ENCODE assay signal across 22 cellular contexts in the genomic region with DNA sequence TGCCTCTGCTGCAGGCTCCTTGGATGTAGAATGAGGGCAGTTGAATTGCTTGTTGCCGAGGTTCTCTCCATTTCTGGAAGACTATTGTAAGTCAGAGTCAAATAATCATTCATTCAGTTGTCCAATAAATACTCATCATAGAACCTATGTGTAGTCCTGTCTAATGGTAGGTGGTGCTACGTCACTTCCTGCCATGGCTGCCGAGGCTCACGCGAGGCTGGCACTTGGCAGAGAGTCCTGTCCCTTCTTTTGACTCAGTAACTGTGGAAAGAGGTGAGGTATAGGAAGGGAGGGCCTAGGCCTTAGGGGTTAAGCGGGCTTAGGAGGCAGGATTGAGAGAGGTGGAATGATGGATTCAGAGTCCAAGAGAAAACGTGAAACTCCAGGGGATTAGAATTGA. TPM values are rescaled to one million over a fixed set of nuclear protein-coding genes. Genes with fewer than 3 reads are reported as not detected.
DNase-seq lines count a peak whose midpoint lies in the region; ATAC-seq, FAIRE-seq and TF ChIP-seq lines count a peak whose summit lies in the region.
"Had no signal": no experiment of that assay in that cellular context is flagged by ENCODE, and none has a peak within 500 bp of the region (broad histone marks: within the 10 kb centered on the region; RNA-seq: fewer than 3 reads in every experiment).

No MANE protein-coding gene starts in this region.

- RAD21 ChIA-PET in GM12878 (lab: Charles Lee; ENCODE audit: unreplicated experiment), result interaction anchor here (0.9 kb wide), 1 partner anchor 44 kb away, joined by 3 read pairs; no protein-coding TSS in a partner anchor

- H3K27me3 Mint-ChIP-seq in stimulated activated naive CD8-positive, alpha-beta T cell treated with anti-CD3 and anti-CD28 coated beads, Interleukin-15, Interleukin-2, amounts not matched to agents 100 ng/mL and 50 ng/mL, for 24 hours, result no peaks in the 10 kb centered on the region
- H3K27me3 Mint-ChIP-seq in glutamatergic neuron (ENCODE audit: unreplicated experiment) (peaks cover 3% of the 10 kb centered on the region), HFFc6 (ENCODE audit: insufficient read depth) (peaks cover 23% of the 10 kb centered on the region)

- H3K36me3 ChIP-seq in WERI-Rb-1 (peaks cover 9% of the 10 kb centered on the region), GM12878 (ENCODE audit: control insufficient read depth in 2 of 2, insufficient read depth in 2 of 2, low read length in 1 of 2) (peaks cover 0 to 3% of the 10 kb centered on the region in 2 experiments; a peak in 2 of 4 replicates)
- H3K36me3 ChIP-seq: HAP-1, transverse colon had no signal

- 45% methylated on average over 7 of the region's 7 CpGs for WGBS in GM12878 (ENCODE audit: insufficient coverage, insufficient replicate concordance, low lambda C conversion rate, missing lambda C conversion rate)

- H3K4me3 ChIP-seq in WERI-Rb-1 (ENCODE audit: low read depth, low read length), result no peak overlapping the region
- no peak overlapping the region for H3K4me3 ChIP-seq in GM12878
- H3K4me3 ChIP-seq: HAP-1, skin epidermis, transverse colon had no signal

- CTCF ChIA-PET in GM12878 (lab: Yijun Ruan, JAX), result interaction anchor here (0.9 to 1.4 kb wide), 3 partner anchors 14 to 53 kb away, joined by 4 to 7 read pairs (median 4); no protein-coding TSS in a partner anchor

- DNase-seq in stimulated activated naive CD8-positive, alpha-beta T cell treated with anti-CD3 and anti-CD28 coated beads, Interleukin-15, Interleukin-2, amounts not matched to agents 100 U/mL and 50 U/mL, for 24 hours, result no peak
- DNase-seq in WERI-Rb-1 (peak; percentile 51), GM12878 (ENCODE audit: low read depth, low spot score) (no peak), glutamatergic neuron (no peak), substantia nigra (lab: John Stamatoyannopoulos, UW) (no peak), HFFc6 (no peak)
- DNase-seq: Caco-2; cortex of kidney; KBM-7; NCI-H1694 treated with DMSO at 0.1 percent for 48 hours; NCI-H69; occipital lobe; stimulated activated naive CD4-positive, alpha-beta T cell; T1000; transverse colon had no signal

- no peaks in the 10 kb centered on the region; the same call in 1 of the 2 replicates for H4K20me1 ChIP-seq in GM12878 (ENCODE audit: control insufficient read depth, insufficient read depth)

- TF ChIP-seq EP300 in GM12878 (IDR thresholded peaks at IDR 0.05; ENCODE audit: borderline replicate concordance in 1 of 2, control insufficient read depth in 1 of 2, low read depth in 2 of 2, low read length in 2 of 2), result no peak

- no peak overlapping the region for H3K27ac ChIP-seq in WERI-Rb-1
- H3K27ac ChIP-seq in GM12878 (ENCODE audit: control insufficient read depth, insufficient read depth), result no peak overlapping the region
- no peak overlapping the region for H3K27ac ChIP-seq in substantia nigra (ENCODE audit: low read depth, low read length, poor library complexity, severe bottlenecking)

- TF ChIP-seq CTCF in WERI-Rb-1 (IDR thresholded peaks at IDR 0.05; ENCODE audit: low read depth, low read length) (no peak), GM12878 (IDR thresholded peaks at IDR 0.05 in 2 of 3, conservative IDR thresholded peaks at IDR 0.05 in 1 of 3; ENCODE audit: control insufficient read depth in 2 of 3, extremely low read depth in 1 of 3, insufficient read depth in 1 of 3, low read depth in 3 of 3, low read length in 3 of 3) (no peak), glutamatergic neuron (IDR thresholded peaks at IDR 0.05; ENCODE audit: partially characterized antibody, unreplicated experiment) (no peak), HFFc6 (IDR thresholded peaks at IDR 0.05) (no peak)

- no peaks in the 10 kb centered on the region for H3K4me1 ChIP-seq in GM12878 (ENCODE audit: control insufficient read depth, insufficient read depth, low read length)
- H3K4me1 ChIP-seq: Caco-2 had no signal

- in situ Hi-C loops in GM12878 (cut with MboI), result no loop called here

- H3K36me3 Mint-ChIP-seq in stimulated activated naive CD8-positive, alpha-beta T cell treated with anti-CD3 and anti-CD28 coated beads, Interleukin-15, Interleukin-2, amounts not matched to agents 100 ng/mL and 50 ng/mL, for 24 hours (ENCODE audit: low read depth), result peaks cover 71% of the 10 kb centered on the region
- H3K36me3 Mint-ChIP-seq in glutamatergic neuron (ENCODE audit: unreplicated experiment), result no peaks in the 10 kb centered on the region
- no peaks in the 10 kb centered on the region for H3K36me3 Mint-ChIP-seq in HFFc6 (ENCODE audit: low read depth)

- H2AFZ ChIP-seq in GM12878 (ENCODE audit: control insufficient read depth, low read depth, low read length), result no peak overlapping the region

- no peaks in the 10 kb centered on the region for H3K27me3 ChIP-seq in WERI-Rb-1 (ENCODE audit: insufficient read depth, low read depth, severe bottlenecking)
- H3K27me3 ChIP-seq in GM12878 (replicated peaks in 1 of 2; ENCODE audit: control insufficient read depth in 2 of 2, insufficient read depth in 2 of 2, low read length in 1 of 2), result peaks cover 0 to 5% of the 10 kb centered on the region in 2 experiments; a peak in 1 of 4 replicates
- H3K27me3 ChIP-seq: transverse colon had no signal

- no peak overlapping the region for H3K9ac ChIP-seq in GM12878 (ENCODE audit: control insufficient read depth, insufficient read depth, low read length)

- intact Hi-C loops in GM12878 (cut with micrococcal nuclease; ENCODE audit: unreplicated experiment), result no loop called here

- no peak for TF ChIP-seq POLR2A in GM12878 (IDR thresholded peaks at IDR 0.05; ENCODE audit: low read depth, low read length)

- H3K9me3 Mint-ChIP-seq in stimulated activated naive CD8-positive, alpha-beta T cell treated with anti-CD3 and anti-CD28 coated beads, Interleukin-15, Interleukin-2, amounts not matched to agents 100 ng/mL and 50 ng/mL, for 24 hours, result no peaks in the 10 kb centered on the region
- no peaks in the 10 kb centered on the region for H3K9me3 Mint-ChIP-seq in glutamatergic neuron (ENCODE audit: unreplicated experiment)
- no peaks in the 10 kb centered on the region for H3K9me3 Mint-ChIP-seq in HFFc6

- no peak overlapping the region for H3K4me2 ChIP-seq in GM12878 (ENCODE audit: control insufficient read depth, insufficient read depth)

- SMC1A ChIA-PET in GM12878 (lab: Charles Lee; ENCODE audit: uncharacterized antibody, unreplicated experiment), result interaction anchor here (1.0 kb wide), 1 partner anchor 19 kb away, joined by 4 read pairs; no protein-coding TSS in a partner anchor

- H3K9me3 ChIP-seq in WERI-Rb-1 (ENCODE audit: severe bottlenecking) (no peaks in the 10 kb centered on the region), GM12878 (replicated peaks; ENCODE audit: control insufficient read depth, insufficient read depth, low read length) (no peaks in the 10 kb centered on the region)
- H3K9me3 ChIP-seq: Caco-2, HAP-1, transverse colon had no signal

- H3K79me2 ChIP-seq in GM12878 (ENCODE audit: control insufficient read depth, insufficient read depth, low read length), result no peaks in the 10 kb centered on the region

- no peak for FAIRE-seq in GM12878 (lab: Jason Lieb, UNC)
- FAIRE-seq: bronchial epithelial cell, endometrium had no signal

- no peak for TF ChIP-seq RAD21 in GM12878 (IDR thresholded peaks at IDR 0.05; ENCODE audit: insufficient read depth, low read depth, low read length)

- BruUV-seq in GM12878 (replicated peaks; lab: Mats Ljungman, UMichigan), result no TSS peak

- POLR2A ChIA-PET in GM12878 (lab: Charles Lee), result interaction anchor here (1.0 kb wide), 1 partner anchor 21 kb away, joined by 4 read pairs; no protein-coding TSS in a partner anchor

- H3K27ac Mint-ChIP-seq in stimulated activated naive CD8-positive, alpha-beta T cell treated with anti-CD3 and anti-CD28 coated beads, Interleukin-15, Interleukin-2, amounts not matched to agents 100 ng/mL and 50 ng/mL, for 24 hours, result peak overlapping the region; percentile 69
- no peak overlapping the region for H3K27ac Mint-ChIP-seq in glutamatergic neuron (ENCODE audit: unreplicated experiment)
- no peak overlapping the region for H3K27ac Mint-ChIP-seq in HFFc6

- no peak overlapping the region for H3K4me3 Mint-ChIP-seq in stimulated activated naive CD8-positive, alpha-beta T cell treated with anti-CD3 and anti-CD28 coated beads, Interleukin-15, Interleukin-2, amounts not matched to agents 100 ng/mL and 50 ng/mL, for 24 hours
- H3K4me3 Mint-ChIP-seq in glutamatergic neuron (ENCODE audit: unreplicated experiment) (no peak overlapping the region), HFFc6 (no peak overlapping the region)

- no peak for ATAC-seq in stimulated activated naive CD8-positive, alpha-beta T cell treated with anti-CD3 and anti-CD28 coated beads, Interleukin-15, Interleukin-2, amounts not matched to agents 100 U/mL and 50 U/mL, for 24 hours
- no peak for ATAC-seq in GM12878
- ATAC-seq: activated CD4-positive, CD25-positive, alpha-beta regulatory T cell treated with anti-CD3 and anti-CD28 coated beads, Interleukin-2, amount 50 U/mL, for 24 hours; SK-N-SH treated with all-trans-retinoic acid at 6 μM for 48 hours had no signal

- H3K4me1 Mint-ChIP-seq in stimulated activated naive CD8-positive, alpha-beta T cell treated with anti-CD3 and anti-CD28 coated beads, Interleukin-15, Interleukin-2, amounts not matched to agents 100 ng/mL and 50 ng/mL, for 24 hours (ENCODE audit: low read depth), result peaks cover 100% of the 10 kb centered on the region
- H3K4me1 Mint-ChIP-seq in glutamatergic neuron (ENCODE audit: low read depth, unreplicated experiment) (peaks cover 31% of the 10 kb centered on the region), HFFc6 (ENCODE audit: low read depth) (peaks cover 10% of the 10 kb centered on the region)

RNA-seq across cellular contexts. Expression of a gene that starts 9.7 kb away (rescaled TPM):
- total RNA-seq in GM12878 (2013; cell fraction: nucleolus; rRNA removed), result 103 and 112 TPM in 2 replicates
- total RNA-seq in GM12878 (2014; rRNA removed) (29.8 and 34.2 TPM in 2 replicates), GM12878 (2014; rRNA removed; fragmentation: Illumina TruSeq; extraction: Trizol) (34.8 and 49.1 TPM in 2 replicates), GM12878 (2021) (53.7 and 61.7 TPM in 2 replicates), glutamatergic neuron (ENCODE audit: unreplicated experiment) (49.2 TPM)
- 1.2 TPM for polyA plus RNA-seq in GM12878 (2011; ENCODE audit: low read depth)
- polyA plus RNA-seq in GM12878 (2011; rRNA removed) (18.7 and 20.8 TPM in 2 replicates), GM12878 (2014; fragmentation: Illumina TruSeq; extraction: Trizol) (39.9 and 41.4 TPM in 2 replicates), GM12878 (2014; fragmentation: Nextera tagmentation; extraction: Ambion mirVana) (1 to 10 TPM; 5.7 to 9.0 TPM), GM12878 (2014; rRNA removed) (31.8 and 39.0 TPM in 2 replicates), GM12878 (2016; fragmentation: Nextera tagmentation; extraction: Ambion mirVana) (10 to 100 TPM in 1 of 2 experiments, 1 to 10 TPM in 1; 6.6 to 14.9 TPM)
- polyA plus RNA-seq in GM12878 (2011; cell fraction: cytosol; rRNA removed), result 18.2 and 23.2 TPM in 2 replicates
- 49.5 and 63.8 TPM in 2 replicates for polyA plus RNA-seq in GM12878 (2011; cell fraction: nucleus; rRNA removed)
- 1.8 and 2.1 TPM in 2 replicates for polyA plus RNA-seq in GM12878 (2012)
- polyA minus RNA-seq in GM12878 (2011; rRNA and poly(A)+ RNA removed), result 27.3 and 33.8 TPM in 2 replicates
- polyA minus RNA-seq in GM12878 (2011; cell fraction: cytosol; rRNA and poly(A)+ RNA removed), result 14.4 and 17.5 TPM in 2 replicates
- 21.9 and 30.1 TPM in 2 replicates for polyA minus RNA-seq in GM12878 (2011; cell fraction: nucleus; rRNA and poly(A)+ RNA removed)
- total RNA-seq in HFFc6 (2021; fragmentation: NEBNext Ultra II Directional; extraction: Animal tissue kit (Norgen Biotek cat#: 25700)), result 1 to 10 TPM; 1.7 to 3.2 (median 2.2) TPM

Comparison
In these comparisons a context has a peak if more than half of its experiments do, and no peak if none do; other contexts are left out.
1. RNA of a gene that starts 9.7 kb away (total RNA-seq): 49.2 TPM in glutamatergic neuron (single experiment) and 29.8 to 112 TPM in GM12878; 1.7 to 3.2 TPM in HFFc6; every median in the first group is over 4 times any median in the second.